ENCODE assay signal across 2 cellular contexts in genomic region chr21:45992311-45993209, GRCh38.
TF ChIP-seq lines count a peak whose summit lies in the region.

No MANE protein-coding gene starts in this region.

TF ChIP-seq in liver, 16 proteins besides CTCF, POLR2A, EP300 and RAD21 (continued from another document):
- peak; percentile 92 for TF ChIP-seq REST (IDR thresholded peaks at IDR 0.05)

TF ChIP-seq in HepG2, 621 proteins besides CTCF, POLR2A, EP300 and RAD21 (continued from another document):
- TF ChIP-seq MYPOP (CRISPR knock-in tag; IDR thresholded peaks at IDR 0.05), result no peak
- TF ChIP-seq ESRRA (CRISPR knock-in tag; IDR thresholded peaks at IDR 0.05; ENCODE audit: low read depth), result no peak
- no peak for TF ChIP-seq FOXP1 (IDR thresholded peaks at IDR 0.05)
- no peak for TF ChIP-seq FOXP1 (CRISPR knock-in tag; IDR thresholded peaks at IDR 0.05)
- TF ChIP-seq ZNF292 (CRISPR knock-in tag; IDR thresholded peaks at IDR 0.05; ENCODE audit: borderline replicate concordance, low read depth), result no peak
- no peak for TF ChIP-seq DMAP1 (CRISPR knock-in tag; IDR thresholded peaks at IDR 0.05)
- TF ChIP-seq ZBTB25 (CRISPR knock-in tag; IDR thresholded peaks at IDR 0.05), result no peak
- TF ChIP-seq SNAPC2 (CRISPR knock-in tag; IDR thresholded peaks at IDR 0.05), result no peak
- no peak for TF ChIP-seq ARNT (IDR thresholded peaks at IDR 0.05)
- TF ChIP-seq TFDP2 (CRISPR knock-in tag; IDR thresholded peaks at IDR 0.05), result no peak
- TF ChIP-seq SATB2 (CRISPR knock-in tag; IDR thresholded peaks at IDR 0.05), result no peak
- no peak for TF ChIP-seq LRRFIP1 (CRISPR knock-in tag; conservative IDR thresholded peaks at IDR 0.05)
- TF ChIP-seq ZNF468 (CRISPR knock-in tag; IDR thresholded peaks at IDR 0.05), result no peak
- no peak for TF ChIP-seq ZSCAN31 (CRISPR knock-in tag; IDR thresholded peaks at IDR 0.05; ENCODE audit: low read depth)
- TF ChIP-seq ZNF550 (CRISPR knock-in tag; IDR thresholded peaks at IDR 0.05; ENCODE audit: borderline replicate concordance), result no peak
